Comparison of ENCODE assay signal across 1 cellular context in the genomic region with DNA sequence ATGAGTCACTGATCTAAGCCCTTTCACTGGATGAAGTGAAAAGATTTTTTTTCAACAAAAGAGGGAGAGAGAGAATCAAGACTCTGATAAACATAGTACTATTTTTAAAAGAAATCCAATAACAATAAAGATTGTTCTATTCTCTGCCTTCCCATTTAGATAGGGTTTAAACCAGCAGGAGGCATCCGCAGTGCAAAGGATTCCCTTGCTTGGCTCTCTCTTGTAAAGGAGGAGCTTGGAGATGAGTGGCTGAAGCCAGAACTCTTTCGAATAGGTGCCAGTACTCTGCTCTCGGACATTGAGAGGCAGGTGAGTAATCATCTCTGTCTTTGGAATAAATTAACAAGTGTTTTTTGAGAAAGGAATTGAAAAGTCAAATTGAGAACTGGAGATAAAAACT.
TF ChIP-seq lines count a peak whose summit lies in the region.

No MANE protein-coding gene starts in this region.

TF ChIP-seq in GM23338, 12 proteins besides CTCF, POLR2A, EP300 and RAD21:
- TF ChIP-seq ETS1 (IDR thresholded peaks at IDR 0.05) = no peak
- TF ChIP-seq POLR2AphosphoS5 (IDR thresholded peaks at IDR 0.05; ENCODE audit: low read depth) = no peak
- TF ChIP-seq, protein P1, sequence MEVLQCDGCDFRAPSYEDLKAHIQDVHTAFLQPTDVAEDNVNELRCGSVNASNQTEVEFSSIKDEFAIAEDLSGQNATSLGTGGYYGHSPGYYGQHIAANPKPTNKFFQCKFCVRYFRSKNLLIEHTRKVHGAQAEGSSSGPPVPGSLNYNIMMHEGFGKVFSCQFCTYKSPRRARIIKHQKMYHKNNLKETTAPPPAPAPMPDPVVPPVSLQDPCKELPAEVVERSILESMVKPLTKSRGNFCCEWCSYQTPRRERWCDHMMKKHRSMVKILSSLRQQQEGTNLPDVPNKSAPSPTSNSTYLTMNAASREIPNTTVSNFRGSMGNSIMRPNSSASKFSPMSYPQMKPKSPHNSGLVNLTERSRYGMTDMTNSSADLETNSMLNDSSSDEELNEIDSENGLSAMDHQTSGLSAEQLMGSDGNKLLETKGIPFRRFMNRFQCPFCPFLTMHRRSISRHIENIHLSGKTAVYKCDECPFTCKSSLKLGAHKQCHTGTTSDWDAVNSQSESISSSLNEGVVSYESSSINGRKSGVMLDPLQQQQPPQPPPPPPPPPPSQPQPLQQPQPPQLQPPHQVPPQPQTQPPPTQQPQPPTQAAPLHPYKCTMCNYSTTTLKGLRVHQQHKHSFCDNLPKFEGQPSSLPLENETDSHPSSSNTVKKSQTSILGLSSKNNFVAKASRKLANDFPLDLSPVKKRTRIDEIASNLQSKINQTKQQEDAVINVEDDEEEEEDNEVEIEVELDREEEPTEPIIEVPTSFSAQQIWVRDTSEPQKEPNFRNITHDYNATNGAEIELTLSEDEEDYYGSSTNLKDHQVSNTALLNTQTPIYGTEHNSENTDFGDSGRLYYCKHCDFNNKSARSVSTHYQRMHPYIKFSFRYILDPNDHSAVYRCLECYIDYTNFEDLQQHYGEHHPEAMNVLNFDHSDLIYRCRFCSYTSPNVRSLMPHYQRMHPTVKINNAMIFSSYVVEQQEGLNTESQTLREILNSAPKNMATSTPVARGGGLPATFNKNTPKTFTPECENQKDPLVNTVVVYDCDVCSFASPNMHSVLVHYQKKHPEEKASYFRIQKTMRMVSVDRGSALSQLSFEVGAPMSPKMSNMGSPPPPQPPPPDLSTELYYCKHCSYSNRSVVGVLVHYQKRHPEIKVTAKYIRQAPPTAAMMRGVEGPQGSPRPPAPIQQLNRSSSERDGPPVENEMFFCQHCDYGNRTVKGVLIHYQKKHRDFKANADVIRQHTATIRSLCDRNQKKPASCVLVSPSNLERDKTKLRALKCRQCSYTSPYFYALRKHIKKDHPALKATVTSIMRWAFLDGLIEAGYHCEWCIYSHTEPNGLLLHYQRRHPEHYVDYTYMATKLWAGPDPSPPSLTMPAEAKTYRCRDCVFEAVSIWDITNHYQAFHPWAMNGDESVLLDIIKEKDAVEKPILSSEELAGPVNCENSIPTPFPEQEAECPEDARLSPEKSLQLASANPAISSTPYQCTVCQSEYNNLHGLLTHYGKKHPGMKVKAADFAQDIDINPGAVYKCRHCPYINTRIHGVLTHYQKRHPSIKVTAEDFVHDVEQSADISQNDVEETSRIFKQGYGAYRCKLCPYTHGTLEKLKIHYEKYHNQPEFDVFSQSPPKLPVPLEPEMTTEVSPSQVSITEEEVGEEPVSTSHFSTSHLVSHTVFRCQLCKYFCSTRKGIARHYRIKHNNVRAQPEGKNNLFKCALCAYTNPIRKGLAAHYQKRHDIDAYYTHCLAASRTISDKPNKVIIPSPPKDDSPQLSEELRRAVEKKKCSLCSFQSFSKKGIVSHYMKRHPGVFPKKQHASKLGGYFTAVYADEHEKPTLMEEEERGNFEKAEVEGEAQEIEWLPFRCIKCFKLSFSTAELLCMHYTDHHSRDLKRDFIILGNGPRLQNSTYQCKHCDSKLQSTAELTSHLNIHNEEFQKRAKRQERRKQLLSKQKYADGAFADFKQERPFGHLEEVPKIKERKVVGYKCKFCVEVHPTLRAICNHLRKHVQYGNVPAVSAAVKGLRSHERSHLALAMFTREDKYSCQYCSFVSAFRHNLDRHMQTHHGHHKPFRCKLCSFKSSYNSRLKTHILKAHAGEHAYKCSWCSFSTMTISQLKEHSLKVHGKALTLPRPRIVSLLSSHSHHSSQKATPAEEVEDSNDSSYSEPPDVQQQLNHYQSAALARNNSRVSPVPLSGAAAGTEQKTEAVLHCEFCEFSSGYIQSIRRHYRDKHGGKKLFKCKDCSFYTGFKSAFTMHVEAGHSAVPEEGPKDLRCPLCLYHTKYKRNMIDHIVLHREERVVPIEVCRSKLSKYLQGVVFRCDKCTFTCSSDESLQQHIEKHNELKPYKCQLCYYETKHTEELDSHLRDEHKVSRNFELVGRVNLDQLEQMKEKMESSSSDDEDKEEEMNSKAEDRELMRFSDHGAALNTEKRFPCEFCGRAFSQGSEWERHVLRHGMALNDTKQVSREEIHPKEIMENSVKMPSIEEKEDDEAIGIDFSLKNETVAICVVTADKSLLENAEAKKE (CRISPR knock-in tag; IDR thresholded peaks at IDR 0.05) = no peak
- TF ChIP-seq JUNB (IDR thresholded peaks at IDR 0.05; ENCODE audit: unreplicated experiment) = no peak
- TF ChIP-seq ZNF331 (CRISPR knock-in tag; IDR thresholded peaks at IDR 0.05; ENCODE audit: low read depth) = no peak
- TF ChIP-seq NANOG (IDR thresholded peaks at IDR 0.05; ENCODE audit: borderline replicate concordance) = no peak
- TF ChIP-seq CREB1 (CRISPR knock-in tag; IDR thresholded peaks at IDR 0.05; ENCODE audit: low read depth) = no peak
- no peak for TF ChIP-seq EZH2phosphoT487 (IDR thresholded peaks at IDR 0.05; ENCODE audit: unreplicated experiment)
- no peak for TF ChIP-seq ZNF114 (CRISPR knock-in tag; IDR thresholded peaks at IDR 0.05)
- no peak for TF ChIP-seq EZH2 (IDR thresholded peaks at IDR 0.05; ENCODE audit: low read depth, unreplicated experiment)
- TF ChIP-seq STAT1 (IDR thresholded peaks at IDR 0.05; ENCODE audit: unreplicated experiment) = no peak
- TF ChIP-seq REST (IDR thresholded peaks at IDR 0.05; ENCODE audit: unreplicated experiment) = no peak
TF ChIP-seq in GM23338: peak in this region for 0.
